ENCODE assay signal across 8 cellular contexts in the genomic region with DNA sequence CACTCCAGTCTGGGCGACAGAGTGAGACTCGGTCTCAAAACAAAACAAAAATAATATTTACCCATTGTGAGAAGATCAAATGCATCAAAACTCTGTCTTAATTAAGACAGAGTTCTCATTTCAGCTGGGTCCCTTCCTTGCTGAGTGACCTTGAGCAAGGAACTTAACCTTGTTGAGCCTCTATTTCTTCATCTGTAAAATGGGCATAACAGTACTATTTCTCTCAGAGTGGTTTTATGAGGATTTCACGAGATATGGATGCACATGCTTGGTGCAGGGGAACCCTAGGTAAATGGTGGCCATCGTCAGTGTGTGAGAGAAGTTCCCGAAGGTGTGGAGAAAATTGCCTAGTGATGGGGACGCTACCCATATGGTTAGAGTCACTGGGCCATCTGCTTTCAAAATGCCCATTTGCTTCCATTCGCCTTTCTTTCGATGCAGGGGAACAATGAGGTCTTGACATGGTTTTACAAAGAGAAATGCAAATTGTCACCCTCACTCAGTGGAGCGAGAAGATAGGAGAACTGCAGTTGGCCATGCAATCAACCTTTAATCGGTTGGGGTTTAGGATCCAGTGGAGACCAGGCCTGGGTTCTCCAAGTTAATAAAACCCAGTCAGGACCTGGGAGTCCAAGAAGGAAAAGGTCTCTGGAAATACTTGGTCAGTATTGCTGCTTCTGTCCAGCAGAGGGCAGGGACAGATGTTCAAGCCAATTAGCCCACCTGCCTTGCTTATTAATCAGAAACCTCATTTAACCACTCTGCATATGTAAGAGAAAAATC. TPM values are rescaled to one million over a fixed set of nuclear protein-coding genes. Genes with fewer than 3 reads are reported as not detected.
DNase-seq lines count a peak whose midpoint lies in the region; ATAC-seq, FAIRE-seq and TF ChIP-seq lines count a peak whose summit lies in the region.

No MANE protein-coding gene starts in this region.

- H3K36me3 Mint-ChIP-seq in neural crest cell (ENCODE audit: low read depth) = no peaks in the 10 kb centered on the region

- H3K36me3 ChIP-seq in DOHH2 (ENCODE audit: control insufficient read depth, low read length) (peaks cover 31% of the 10 kb centered on the region), H1 (ENCODE audit: control insufficient read depth in 2 of 4, insufficient read depth in 4 of 4, low read length in 3 of 4) (no peaks in the 10 kb centered on the region)

- no peaks in the 10 kb centered on the region for H3K27me3 Mint-ChIP-seq in neural crest cell (ENCODE audit: low read depth)

- H3K4me3 Mint-ChIP-seq in neural crest cell = no peak overlapping the region

- H3K4me3 ChIP-seq in DOHH2 (ENCODE audit: low read length) = peak overlapping the region; percentile 28
- H3K4me3 ChIP-seq in H1 (ENCODE audit: extremely low read depth in 1 of 4, insufficient read depth in 2 of 4, low read depth in 3 of 4, low read length in 4 of 4) = no peak overlapping the region

- no peaks in the 10 kb centered on the region for H4K20me1 ChIP-seq in DOHH2 (ENCODE audit: control insufficient read depth, insufficient read depth, low read depth, low read length)
- no peaks in the 10 kb centered on the region for H4K20me1 ChIP-seq in H1 (replicated peaks in 1 of 2; ENCODE audit: control insufficient read depth in 1 of 2, insufficient read depth in 2 of 2, low read length in 2 of 2)

- no peak overlapping the region for H2BK15ac ChIP-seq in H1 (ENCODE audit: low read length)

- no peak overlapping the region for H2BK20ac ChIP-seq in H1 (ENCODE audit: low read length)

- WGBS in H1 (ENCODE audit: extremely low coverage in 1 of 2, insufficient coverage in 1 of 2, insufficient read length in 1 of 2, insufficient replicate concordance in 2 of 2, low coverage in 1 of 2, low lambda C conversion rate in 2 of 2, missing lambda C conversion rate in 1 of 2), 2 experiments = 91% methylated on average over 10 of the region's 10 CpGs; no CpG with 5 or more reads in 1 of the 2 experiments

- H2AK5ac ChIP-seq in H1 (ENCODE audit: low read depth, low read length) = no peak overlapping the region

- H3K27me3 ChIP-seq in DOHH2 (ENCODE audit: control insufficient read depth, low read length) (no peaks in the 10 kb centered on the region), H1 (replicated peaks in 1 of 4; ENCODE audit: control insufficient read depth in 3 of 4, extremely low read depth in 1 of 4, insufficient read depth in 3 of 4, low read length in 3 of 4) (no peaks in the 10 kb centered on the region)

- H3K79me2 ChIP-seq in DOHH2 (ENCODE audit: control insufficient read depth, low read length) (no peaks in the 10 kb centered on the region), H1 (ENCODE audit: control insufficient read depth in 1 of 2, insufficient read depth in 2 of 2, low read length in 2 of 2) (no peaks in the 10 kb centered on the region)

- no peak for TF ChIP-seq POLR2A in H1 (IDR thresholded peaks at IDR 0.05; ENCODE audit: control extremely low read depth in 1 of 2, low read depth in 2 of 2, low read length in 2 of 2)

- H3K4me1 Mint-ChIP-seq in neural crest cell = no peaks in the 10 kb centered on the region

- peaks cover 55% of the 10 kb centered on the region for H3K4me1 ChIP-seq in DOHH2 (ENCODE audit: control insufficient read depth, low read length)
- peaks cover 0 to 7% (median 3%) of the 10 kb centered on the region in 4 experiments; a peak in 3 of 7 replicates for H3K4me1 ChIP-seq in H1 (replicated peaks in 1 of 4; ENCODE audit: control insufficient read depth in 3 of 4, insufficient read depth in 4 of 4, low read length in 3 of 4)

- no peak overlapping the region for H4K8ac ChIP-seq in H1 (ENCODE audit: extremely low read depth, insufficient read depth, low read length)

- H3K23me2 ChIP-seq in H1 (ENCODE audit: low read depth, low read length) = no peaks in the 10 kb centered on the region

- H2BK5ac ChIP-seq in H1 (ENCODE audit: low read depth, low read length) = no peak overlapping the region

- peaks cover 19% of the 10 kb centered on the region for H3F3A ChIP-seq in DOHH2 (ENCODE audit: control insufficient read depth, insufficient read depth)

- no peak for TF ChIP-seq EP300 in H1 (IDR thresholded peaks at IDR 0.05; ENCODE audit: borderline replicate concordance in 1 of 2, low read depth in 2 of 2, low read length in 2 of 2)

- no peak overlapping the region for H3K23ac ChIP-seq in H1 (ENCODE audit: insufficient read length)

- ATAC-seq in GM19023 (IDR thresholded peaks at IDR 0.05; ENCODE audit: unreplicated experiment) (no peak), HG03457 (IDR thresholded peaks at IDR 0.05; ENCODE audit: unreplicated experiment) (no peak)

- CTCF ChIA-PET in H1 (lab: Charles Lee; ENCODE audit: partially characterized antibody) = interaction anchor here (0.5 to 1.5 kb wide), 3 partner anchors 12 to 99 kb away, joined by 3 to 4 read pairs (median 3); no protein-coding TSS in a partner anchor

- no peak overlapping the region for H2BK12ac ChIP-seq in H1 (ENCODE audit: low read depth, low read length)

- no peak overlapping the region for H2BK120ac ChIP-seq in H1 (replicated peaks; ENCODE audit: low read depth, low read length)

- FAIRE-seq in H1 (lab: Jason Lieb, UNC) = peak; percentile 7

- TF ChIP-seq CTCF in DOHH2 (IDR thresholded peaks at IDR 0.05; ENCODE audit: low read depth, low read length, poor library complexity, severe bottlenecking) (peak; percentile 75), H1 (IDR thresholded peaks at IDR 0.05; ENCODE audit: control extremely low read depth in 1 of 3, insufficient read depth in 1 of 3, low read depth in 1 of 3, low read length in 3 of 3) (peak; percentile 25 to 60 (median 44)), neural crest cell (conservative IDR thresholded peaks at IDR 0.05) (peak; percentile 59)

- no peak overlapping the region for H3K9ac ChIP-seq in H1 (replicated peaks in 1 of 4; ENCODE audit: extremely low read depth in 1 of 4, low read depth in 3 of 4, low read length in 3 of 4)

- 0 out of 2 replicates have a peak, but pooled peaks cover 3% of the 10 kb centered on the region for H3K9me3 ChIP-seq in DOHH2 (ENCODE audit: control insufficient read depth, insufficient read depth, low read length)
- no peaks in the 10 kb centered on the region for H3K9me3 ChIP-seq in H1 (ENCODE audit: insufficient read depth in 2 of 2, low read depth in 1 of 2, low read length in 1 of 2)

- peak; percentile 38 to 57 for TF ChIP-seq RAD21 in H1 (IDR thresholded peaks at IDR 0.05 in 1 of 2, conservative IDR thresholded peaks at IDR 0.05 in 1 of 2; ENCODE audit: low read depth in 2 of 2, low read length in 2 of 2)

- no peak overlapping the region for H4K91ac ChIP-seq in H1 (replicated peaks; ENCODE audit: insufficient read length, low read length)

- peak; percentile 32 for DNase-seq in NCI-H748 (lab: John Stamatoyannopoulos, UW; ENCODE audit: unreplicated experiment)
- DNase-seq in H1 (ENCODE audit: low read depth in 1 of 2, low spot score in 2 of 2) = no peak
- no peak for DNase-seq in neural crest cell (ENCODE audit: low read depth, low spot score)
- no peak for DNase-seq in effector CD4-positive, alpha-beta T cell
- no peak for DNase-seq in caudate nucleus (lab: John Stamatoyannopoulos, UW)

- H3K9me3 Mint-ChIP-seq in neural crest cell = no peaks in the 10 kb centered on the region

- no peak overlapping the region for H3K56ac ChIP-seq in H1 (replicated peaks; ENCODE audit: insufficient read length, low read depth, low read length)

- POLR2A ChIA-PET in H1 (lab: Charles Lee; ENCODE audit: partially characterized antibody) = no interaction called here

- no peak overlapping the region for H3K4ac ChIP-seq in H1 (replicated peaks; ENCODE audit: insufficient read length, low read depth, low read length)

- no peak overlapping the region for H3K27ac Mint-ChIP-seq in neural crest cell (ENCODE audit: unreplicated experiment)

- no peak overlapping the region for H3K18ac ChIP-seq in H1 (ENCODE audit: extremely low read depth, low read length)

- no peaks in the 10 kb centered on the region for H3K79me1 ChIP-seq in H1 (ENCODE audit: low read depth, low read length)

- no peak overlapping the region for H4K5ac ChIP-seq in H1 (ENCODE audit: insufficient read length, low read depth, low read length)

- H3K27ac ChIP-seq in DOHH2 (ENCODE audit: low read depth, low read length) (peak overlapping the region; percentile 26; the same call in 1 of the 2 replicates), H1 (ENCODE audit: low read depth, low read length) (no peak overlapping the region), caudate nucleus (ENCODE audit: low read depth, low read length) (no peak overlapping the region)

- H3K14ac ChIP-seq in H1 (ENCODE audit: insufficient read length) = no peak overlapping the region

- H2AFZ ChIP-seq in H1 (ENCODE audit: low read length) = no peak overlapping the region

- H3K9me2 ChIP-seq in DOHH2 (replicated peaks; ENCODE audit: control insufficient read depth, low read length) = no peaks in the 10 kb centered on the region

- H3K4me2 ChIP-seq in DOHH2 (ENCODE audit: low read length) (peak overlapping the region; percentile 49), H1 (ENCODE audit: insufficient read depth in 1 of 2, low read depth in 2 of 2, low read length in 2 of 2) (no peak overlapping the region)

TF ChIP-seq in H1, 55 proteins besides CTCF, POLR2A, EP300 and RAD21:
- TF ChIP-seq SAP30 (IDR thresholded peaks at IDR 0.05; ENCODE audit: insufficient read depth, insufficient replicate concordance, low read length) (no peak), CHD1 (IDR thresholded peaks at IDR 0.05; ENCODE audit: low read depth, low read length) (no peak), KDM1A (IDR thresholded peaks at IDR 0.05; ENCODE audit: borderline replicate concordance, low read length) (peak; percentile 54; the same call in 1 of the 2 replicates)
TF ChIP-seq in H1: peak in this region for 1.

RNA-seq across cellular contexts. Expression of a gene that starts 37.1 kb away (rescaled TPM):
- total RNA-seq in H1 (2021; fragmentation: NEBNext Ultra II Directional; extraction: Animal tissue kit (Norgen Biotek cat#: 25700)) = 2.9 and 3.3 TPM in 2 replicates
- 1.8 and 1.9 TPM in 2 replicates for polyA plus RNA-seq in H1 (2011; rRNA removed)
- 2.1 TPM for polyA plus RNA-seq in H1 (2011; cell fraction: cytosol; rRNA removed)
- polyA plus RNA-seq in H1 (2011; cell fraction: nucleus; rRNA removed) = 4.9 TPM
- 1.3 to 3.1 TPM (median 2.2 TPM) in 4 replicates for polyA plus RNA-seq in H1 (2012, experiment 1 of 2)
- 0.89 TPM for polyA plus RNA-seq in H1 (2012, experiment 2 of 2)
- polyA plus RNA-seq in H1 (2013, experiment 1 of 2) = 2.7 TPM
- 2.4 TPM for polyA plus RNA-seq in H1 (2013, experiment 2 of 2)
- polyA minus RNA-seq in H1 (2011; rRNA and poly(A)+ RNA removed) = 5.0 and 5.4 TPM in 2 replicates
- polyA minus RNA-seq in H1 (2011; cell fraction: cytosol; rRNA and poly(A)+ RNA removed) = 1.3 TPM
- polyA minus RNA-seq in H1 (2011; cell fraction: nucleus; rRNA and poly(A)+ RNA removed) = 3.1 TPM
- total RNA-seq in neural crest cell = 1.6 and 2.0 TPM in 2 replicates
